Comparison of ENCODE assay signal across 23 cellular contexts in the genomic region with DNA sequence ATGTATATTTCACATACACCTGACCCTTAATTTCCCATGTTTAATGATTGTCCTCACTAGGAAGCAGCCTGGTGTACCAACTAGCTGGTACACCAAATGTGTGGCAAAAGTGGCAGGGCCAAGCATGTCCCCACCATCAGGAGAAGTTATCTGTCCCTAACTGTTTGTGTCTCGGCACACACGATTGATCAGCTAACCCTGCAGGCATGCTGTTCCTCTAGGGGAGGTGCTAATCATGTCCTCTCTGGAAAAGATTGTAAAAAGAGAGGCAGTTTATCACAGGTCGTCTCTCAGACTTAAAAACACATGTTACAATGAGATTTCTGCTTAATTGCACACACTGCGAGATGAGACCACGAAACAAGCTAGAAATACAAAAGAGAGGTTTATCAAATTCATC.
"Had no signal": no experiment of that assay in that cellular context is flagged by ENCODE, and none has a peak within 500 bp of the region (broad histone marks: within the 10 kb centered on the region; RNA-seq: fewer than 3 reads in every experiment).

No MANE protein-coding gene starts in this region.

- H3K36me3 ChIP-seq: breast epithelium, esophagus squamous epithelium, left ventricle myocardium inferior, ovary, transverse colon had no signal

- H3K4me3 Mint-ChIP-seq: activated B cell treated with CpG ODN at 0.5 μM for 24 hours; activated CD8-positive, alpha-beta T cell treated with anti-CD3 and anti-CD28 coated beads for 36 hours; activated T-cell treated with anti-CD3 and anti-CD28 coated beads, Interleukin-2, amount 50 U/mL, for 4 hours; activated T-helper 17 cell treated with anti-CD3 and anti-CD28 coated beads, Interleukin-2, amount 50 U/mL, for 72 hours; nephron had no signal

- H3K27ac Mint-ChIP-seq: activated B cell treated with CpG ODN at 0.5 μM for 24 hours; activated CD8-positive, alpha-beta T cell treated with anti-CD3 and anti-CD28 coated beads for 36 hours; activated T-helper 17 cell treated with anti-CD3 and anti-CD28 coated beads, Interleukin-2, amount 50 U/mL, for 72 hours; progenitor cell of endocrine pancreas had no signal

- H3K9me3 Mint-ChIP-seq: activated B cell treated with CpG ODN at 0.5 μM for 24 hours; activated CD8-positive, alpha-beta T cell treated with anti-CD3 and anti-CD28 coated beads for 36 hours; activated T-cell treated with anti-CD3 and anti-CD28 coated beads, Interleukin-2, amount 50 U/mL, for 4 hours; activated T-helper 17 cell treated with anti-CD3 and anti-CD28 coated beads, Interleukin-2, amount 50 U/mL, for 72 hours; nephron had no signal

- H3K9me3 ChIP-seq: breast epithelium, esophagus squamous epithelium, left ventricle myocardium inferior, ovary, testis, transverse colon had no signal

- H3K27me3 ChIP-seq: breast epithelium, ovary, testis had no signal

- ATAC-seq: activated CD8-positive, alpha-beta T cell treated with anti-CD3 and anti-CD28 coated beads for 36 hours; activated T-cell treated with anti-CD3 and anti-CD28 coated beads, Interleukin-2, amount 50 U/mL, for 4 hours; activated T-helper 17 cell treated with anti-CD3 and anti-CD28 coated beads, Interleukin-2, amount 50 U/mL, for 72 hours; sciatic nerve; stimulated activated naive CD8-positive, alpha-beta T cell treated with anti-CD3 and anti-CD28 coated beads, Interleukin-15, Interleukin-2, amounts not matched to agents 100 U/mL and 50 U/mL, for 24 hours had no signal

- H3K4me1 Mint-ChIP-seq: activated B cell treated with CpG ODN at 0.5 μM for 24 hours; activated T-helper 17 cell treated with anti-CD3 and anti-CD28 coated beads, Interleukin-2, amount 50 U/mL, for 72 hours had no signal

- H3K4me3 ChIP-seq: breast epithelium, esophagus squamous epithelium, left ventricle myocardium inferior, lung, ovary, skin epidermis, testis, transverse colon had no signal

- DNase-seq: activated B cell treated with CpG ODN at 0.5 μM for 24 hours; activated CD4-positive, alpha-beta T cell treated with anti-CD3 and anti-CD28 coated beads, Interleukin-2, amount 50 U/mL, for 1 hour; activated CD8-positive, alpha-beta T cell treated with anti-CD3 and anti-CD28 coated beads for 36 hours; activated gamma-delta T cell treated with Interleukin-2 at 50 U/mL for 16 hours; activated naive CD4-positive, alpha-beta T cell treated with anti-CD3 and anti-CD28 coated beads, Interleukin-2, amount 50 U/mL, for 16 hours; activated T-cell treated with anti-CD3 and anti-CD28 coated beads, Interleukin-2, amount 50 U/mL, for 4 hours; amygdala; central memory CD4-positive, alpha-beta T cell; esophagus squamous epithelium; left ventricle myocardium inferior; ovary; stimulated activated CD4-positive, alpha-beta T cell treated with anti-CD3 and anti-CD28 coated beads, Interleukin-12 subunit alpha, Interleukin-12 subunit beta, amount 100 ng/mL, for 4 hours; stimulated activated CD4-positive, alpha-beta T cell treated with anti-CD3 and anti-CD28 coated beads, Interleukin-4, amount 100 ng/mL, for 1 hour; stimulated activated naive CD8-positive, alpha-beta T cell treated with anti-CD3 and anti-CD28 coated beads, Interleukin-15, Interleukin-2, amounts not matched to agents 100 U/mL and 50 U/mL, for 24 hours; testis; transverse colon had no signal

- H3K4me1 ChIP-seq: breast epithelium, esophagus squamous epithelium, left ventricle myocardium inferior, testis, transverse colon had no signal
